9 cellular contexts compared by ENCODE assay signal in genomic region chr16:11079657-11080187, GRCh38.
DNase-seq lines count a peak whose midpoint lies in the region; ATAC-seq and TF ChIP-seq lines count a peak whose summit lies in the region.
"Had no signal": no experiment of that assay in that cellular context is flagged by ENCODE, and none has a peak within 500 bp of the region (broad histone marks: within the 10 kb centered on the region; RNA-seq: fewer than 3 reads in every experiment).

No MANE protein-coding gene starts in this region.

- H3K4me1 Mint-ChIP-seq in Calu3 (ENCODE audit: low read depth, unreplicated experiment) (peaks cover 49% of the 10 kb centered on the region), immature natural killer cell (peaks cover 30 to 43% of the 10 kb centered on the region in 2 donors)

- TF ChIP-seq CTCF in Calu3 (IDR thresholded peaks at IDR 0.05; ENCODE audit: unreplicated experiment) (no peak), brain microvascular endothelial cell (IDR thresholded peaks at IDR 0.05; ENCODE audit: low read depth, low read length, missing control alignments) (peak; percentile 7), osteoblast (IDR thresholded peaks at IDR 0.05; ENCODE audit: extremely low read depth, low read depth, low read length) (no peak)

- no peak overlapping the region for H2AFZ ChIP-seq in osteoblast (ENCODE audit: low read length)

- BruUV-seq in Calu3 (replicated peaks; lab: Mats Ljungman, UMichigan), result no TSS peak

- CTCF ChIA-PET in Calu3 (lab: Charles Lee), result no interaction called here

- H3K4me2 ChIP-seq in osteoblast (ENCODE audit: insufficient read depth, low read length), result peak overlapping the region; percentile 75

- H3K27ac Mint-ChIP-seq in Calu3 (ENCODE audit: unreplicated experiment), result peak overlapping the region; percentile 22
- H3K27ac Mint-ChIP-seq in immature natural killer cell, result peak overlapping the region in 3 of 6 donors; percentile 1 to 45 (median 44)

- in situ Hi-C loops in brain microvascular endothelial cell (cut with HindIII; ENCODE audit: low pct_ligation_motif_present, low sequenced_read_pairs), result no loop called here

- H3K27me3 Mint-ChIP-seq in Calu3 (ENCODE audit: unreplicated experiment) (no peaks in the 10 kb centered on the region), immature natural killer cell (ENCODE audit: low read depth in 3 of 3) (peaks cover 0 to 2% (median 2%) of the 10 kb centered on the region in 3 donors)

- H3K4me3 ChIP-seq in brain microvascular endothelial cell (ENCODE audit: low read depth, low read length), result no peak overlapping the region
- H3K4me3 ChIP-seq in osteoblast (ENCODE audit: insufficient read depth, low read length), result peak overlapping the region; percentile 36

- peak overlapping the region; percentile 68 for H3K27ac ChIP-seq in KOPT-K1 (ENCODE audit: low read depth, low read length, poor library complexity, severe bottlenecking)
- peak overlapping the region; percentile 98 for H3K27ac ChIP-seq in brain microvascular endothelial cell
- H3K27ac ChIP-seq in osteoblast (ENCODE audit: low read depth, low read length), result peak overlapping the region; percentile 98
- H3K27ac ChIP-seq in substantia nigra (ENCODE audit: low read depth, low read length, poor library complexity, severe bottlenecking), result no peak overlapping the region

- H3K4me3 Mint-ChIP-seq in Calu3 (ENCODE audit: low read depth, unreplicated experiment) (peak overlapping the region; percentile 12), immature natural killer cell (no peak overlapping the region)

- H3K36me3 Mint-ChIP-seq in Calu3 (ENCODE audit: insufficient read depth, unreplicated experiment), result peaks cover 24% of the 10 kb centered on the region
- H3K36me3 Mint-ChIP-seq in immature natural killer cell, result peaks cover 6 to 22% (median 13%) of the 10 kb centered on the region in 3 donors

- H3K36me3 ChIP-seq in KOPT-K1 (ENCODE audit: insufficient read depth, low read length) (peaks cover 15% of the 10 kb centered on the region; the same call in 1 of the 2 replicates), brain microvascular endothelial cell (replicated peaks) (no peaks in the 10 kb centered on the region), osteoblast (ENCODE audit: insufficient read depth, low read length) (no peaks in the 10 kb centered on the region)

- no peaks in the 10 kb centered on the region for H3K79me2 ChIP-seq in osteoblast (ENCODE audit: insufficient read depth, low read length)

- H4K20me1 ChIP-seq in osteoblast (ENCODE audit: insufficient read depth, low read length), result no peaks in the 10 kb centered on the region

- intact Hi-C loops in Calu3 (cut with micrococcal nuclease; ENCODE audit: unreplicated experiment), result no loop called here

- peaks cover 58% of the 10 kb centered on the region for H3K4me1 ChIP-seq in osteoblast (ENCODE audit: insufficient read depth, low read length)

- no peak for DNase-seq in Calu3
- DNase-seq in brain microvascular endothelial cell, result peak; percentile 97
- DNase-seq in osteoblast (ENCODE audit: insufficient read length, low spot score, missing footprints), result peak; percentile 92
- no peak for DNase-seq in immature natural killer cell
- DNase-seq in NCI-H748 (lab: John Stamatoyannopoulos, UW; ENCODE audit: unreplicated experiment), result no peak
- no peak for DNase-seq in substantia nigra (lab: John Stamatoyannopoulos, UW)
- DNase-seq: NCI-H1105 treated with DMSO at 0.1 percent for 48 hours had no signal

- H3K9me3 Mint-ChIP-seq in Calu3 (ENCODE audit: low read depth, unreplicated experiment) (no peaks in the 10 kb centered on the region), immature natural killer cell (no peaks in the 10 kb centered on the region)

- H3K27me3 ChIP-seq in brain microvascular endothelial cell (replicated peaks), result no peaks in the 10 kb centered on the region
- no peaks in the 10 kb centered on the region for H3K27me3 ChIP-seq in osteoblast (ENCODE audit: insufficient read depth, low read length)

- no peak for ATAC-seq in HG03039 (IDR thresholded peaks at IDR 0.05; ENCODE audit: unreplicated experiment)

- H3K9me3 ChIP-seq in KOPT-K1 (ENCODE audit: insufficient read depth, low read length, poor library complexity, severe bottlenecking) (no peaks in the 10 kb centered on the region), osteoblast (ENCODE audit: low read depth, low read length) (no peaks in the 10 kb centered on the region)

Comparison
In these comparisons a context has a peak if more than half of its experiments do, and no peak if none do; other contexts are left out.
1. DNase-seq: peak in brain microvascular endothelial cell (single experiment) and osteoblast (single experiment); none in Calu3 (single experiment), immature natural killer cell (0 of 3), NCI-H748 (single experiment) and substantia nigra (0 of 49).